25 cellular contexts compared by ENCODE assay signal in genomic region chr20:10699941-10700340, GRCh38. TPM values are rescaled to one million over a fixed set of nuclear protein-coding genes. Genes with fewer than 3 reads are reported as not detected.
"Had no signal": no experiment of that assay in that cellular context is flagged by ENCODE, and none has a peak within 500 bp of the region (broad histone marks: within the 10 kb centered on the region; RNA-seq: fewer than 3 reads in every experiment).

No MANE protein-coding gene starts in this region.

- H3K9me3 ChIP-seq: body of pancreas had no signal

- DNase-seq: activated CD4-positive, alpha-beta T cell treated with anti-CD3 and anti-CD28 coated beads for 48 hours; activated CD4-positive, alpha-beta T cell treated with anti-CD3 and anti-CD28 coated beads, Interleukin-2, amount 50 U/mL, for 4 hours; activated CD4-positive, CD25-positive, alpha-beta regulatory T cell treated with anti-CD3 and anti-CD28 coated beads, Interleukin-2, amount 50 U/mL, for 72 hours; activated CD8-positive, alpha-beta memory T cell treated with anti-CD3 and anti-CD28 coated beads, Interleukin-2, amount 10 ng/mL, durations not matched to agents 7 days and 5 days; activated effector memory CD4-positive, alpha-beta T cell treated with Interleukin-2 at 50 U/mL for 16 hours; activated naive CD4-positive, alpha-beta T cell; activated T-cell treated with anti-CD3 and anti-CD28 coated beads, Interleukin-2, amount 50 U/mL, for 24 hours; aorta; body of pancreas; KG1; MV-4-11; NCI-H1092 treated with DMSO at 0.1 percent for 48 hours; NCI-H1417 treated with DMSO at 0.1 percent for 48 hours; NCI-H1694 treated with DMSO at 0.1 percent for 48 hours; NCI-H2029 treated with DMSO at 0.1 percent for 48 hours; NCI-H345; NCI-H510A; NCI-H526 treated with DMSO at 0.1 percent for 48 hours; NCI-H82; OCI-M1; SHP77 treated with DMSO at 0.1 percent for 48 hours; T-helper 17 cell; T-helper 9 cell had no signal

- ATAC-seq: activated CD8-positive, alpha-beta memory T cell treated with anti-CD3 and anti-CD28 coated beads, Interleukin-2, amount 10 ng/mL, durations not matched to agents 7 days and 5 days; body of pancreas; T-helper 17 cell; WTC11 had no signal

- H3K4me3 ChIP-seq: body of pancreas had no signal

- H3K27me3 ChIP-seq: body of pancreas had no signal

RNA-seq across cellular contexts. Expression of gene JAG1, which starts 26.1 kb away (rescaled TPM):
- polyA plus RNA-seq: IgD-negative memory B cell had no signal
